In the genomic region with DNA sequence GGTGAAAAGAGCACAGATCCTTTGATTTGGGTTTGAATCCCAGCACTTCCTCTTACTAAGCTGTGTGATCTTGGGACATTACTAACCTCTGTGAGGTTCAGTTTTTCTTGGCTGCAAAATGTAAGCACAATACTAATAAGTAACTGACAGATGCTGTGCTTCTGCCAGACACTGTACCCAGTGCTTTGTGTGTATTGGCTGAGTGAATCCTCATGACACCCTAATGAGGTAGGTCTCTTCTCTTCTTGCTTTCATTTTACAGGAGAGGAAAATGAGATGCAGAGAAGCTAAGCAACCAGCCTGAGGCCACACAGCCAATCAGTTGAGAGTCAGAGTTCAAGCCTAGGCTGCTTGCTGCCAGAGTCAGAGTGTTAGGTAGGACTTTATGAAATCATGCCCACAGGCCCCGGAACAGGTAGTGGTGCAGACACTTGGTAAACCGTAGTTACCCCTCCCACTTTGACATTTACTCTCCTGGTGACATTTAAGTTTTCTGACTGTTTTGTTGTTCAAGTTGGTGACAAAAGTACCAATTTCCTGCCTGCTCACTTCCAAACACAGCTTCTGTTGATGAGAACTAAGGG, we compare ENCODE assay signal across 8 cellular contexts. TPM values are rescaled to one million over a fixed set of nuclear protein-coding genes. Genes with fewer than 3 reads are reported as not detected.
DNase-seq lines count a peak whose midpoint lies in the region; ATAC-seq and TF ChIP-seq lines count a peak whose summit lies in the region.

No MANE protein-coding gene starts in this region.

- H3K27ac ChIP-seq in PC-3 (ENCODE audit: low read length) (no peak overlapping the region), tibial nerve (peak overlapping the region in 3 of 4 donors; percentile 46 to 56 (median 50)), RWPE1 (no peak overlapping the region), WERI-Rb-1 (no peak overlapping the region)

- peaks cover 69% of the 10 kb centered on the region for H3K4me1 Mint-ChIP-seq in activated naive CD8-positive, alpha-beta T cell treated with anti-CD3 and anti-CD28 coated beads for 36 hours

- no peak for TF ChIP-seq CTCF in PC-3 (conservative IDR thresholded peaks at IDR 0.05; ENCODE audit: low read depth, low read length)
- no peak for TF ChIP-seq CTCF in tibial nerve (IDR thresholded peaks at IDR 0.05)
- TF ChIP-seq CTCF in RWPE1 (conservative IDR thresholded peaks at IDR 0.05; ENCODE audit: low read depth): no peak
- no peak for TF ChIP-seq CTCF in WERI-Rb-1 (IDR thresholded peaks at IDR 0.05; ENCODE audit: low read depth, low read length)

- H3K9me3 ChIP-seq in PC-3 (ENCODE audit: low read length) (no peaks in the 10 kb centered on the region), tibial nerve (no peaks in the 10 kb centered on the region), WERI-Rb-1 (ENCODE audit: severe bottlenecking) (no peaks in the 10 kb centered on the region)

- H4K20me1 ChIP-seq in PC-3 (ENCODE audit: low read length): no peaks in the 10 kb centered on the region

- POLR2A ChIA-PET in PC-3 (lab: Charles Lee; ENCODE audit: unreplicated experiment): no interaction called here
- POLR2A ChIA-PET in RWPE1 (lab: Yijun Ruan, JAX; ENCODE audit: low non-redundant PET): interaction anchor here (0.6 kb wide), 1 partner anchor 59 kb away, joined by 3 read pairs; no protein-coding TSS in a partner anchor

- no peaks in the 10 kb centered on the region for H3K9me3 Mint-ChIP-seq in activated naive CD8-positive, alpha-beta T cell treated with anti-CD3 and anti-CD28 coated beads for 36 hours

- DNase-seq in PC-3: no peak
- peak; percentile 80 for DNase-seq in activated naive CD8-positive, alpha-beta T cell treated with anti-CD3 and anti-CD28 coated beads for 36 hours
- DNase-seq in lung microvascular endothelial cell (ENCODE audit: low read depth in 2 of 2): peak; percentile 57 to 63
- no peak for DNase-seq in tibial nerve (ENCODE audit: low spot score in 2 of 2)
- DNase-seq in RWPE1 (ENCODE audit: low spot score): no peak
- no peak for DNase-seq in WERI-Rb-1

- no peak overlapping the region for H3K4me2 ChIP-seq in PC-3 (ENCODE audit: low read length)

- H3K27me3 Mint-ChIP-seq in activated naive CD8-positive, alpha-beta T cell treated with anti-CD3 and anti-CD28 coated beads for 36 hours: no peaks in the 10 kb centered on the region

- H3K9me2 ChIP-seq in PC-3 (replicated peaks; ENCODE audit: low read length): no peaks in the 10 kb centered on the region

- intact Hi-C loops in PC-3 (cut with micrococcal nuclease): no loop called here

- CTCF ChIA-PET in PC-3 (lab: Charles Lee): no interaction called here
- CTCF ChIA-PET in RWPE1 (lab: Yijun Ruan, JAX): no interaction called here

- no peaks in the 10 kb centered on the region for H3F3A ChIP-seq in PC-3 (ENCODE audit: low read length, unreplicated experiment)

- H3K36me3 ChIP-seq in PC-3 (ENCODE audit: low read depth, low read length) (no peaks in the 10 kb centered on the region), tibial nerve (no peaks in the 10 kb centered on the region), WERI-Rb-1 (no peaks in the 10 kb centered on the region)

- H3K4me3 Mint-ChIP-seq in activated naive CD8-positive, alpha-beta T cell treated with anti-CD3 and anti-CD28 coated beads for 36 hours: peak overlapping the region; percentile 65

- no peak for TF ChIP-seq POLR2A in tibial nerve (IDR thresholded peaks at IDR 0.05)

- H2AFZ ChIP-seq in PC-3 (ENCODE audit: low read length): no peak overlapping the region

- H3K4me1 ChIP-seq in PC-3 (ENCODE audit: insufficient read depth, low read length): peaks cover 16% of the 10 kb centered on the region
- peaks cover 4 to 96% (median 52%) of the 10 kb centered on the region in 4 donors for H3K4me1 ChIP-seq in tibial nerve

- peaks cover 89% of the 10 kb centered on the region for H3K79me2 ChIP-seq in PC-3 (ENCODE audit: low read length)

- H3K4me3 ChIP-seq in PC-3 (ENCODE audit: low read length) (no peak overlapping the region), tibial nerve (no peak overlapping the region), WERI-Rb-1 (ENCODE audit: low read depth, low read length) (no peak overlapping the region)

- ATAC-seq in GM18502 (IDR thresholded peaks at IDR 0.05; ENCODE audit: poor library complexity, unreplicated experiment) (peak; percentile 64), HG02763 (IDR thresholded peaks at IDR 0.05; ENCODE audit: unreplicated experiment) (peak; percentile 66), PC-3 (peak; percentile 25)

- 62 to 66% methylated on average over 2 of the region's 2 CpGs for WGBS in tibial nerve, 2 donors

- H3K27me3 ChIP-seq in PC-3 (ENCODE audit: low read length): no peaks in the 10 kb centered on the region
- H3K27me3 ChIP-seq in tibial nerve: no peaks in the 10 kb centered on the region
- H3K27me3 ChIP-seq in WERI-Rb-1 (ENCODE audit: insufficient read depth, low read depth, severe bottlenecking): no peaks in the 10 kb centered on the region

- peak in 1 of 2 donors; percentile 45 for TF ChIP-seq EP300 in tibial nerve (IDR thresholded peaks at IDR 0.05)

- no TSS peak for BruUV-seq in PC-3 (replicated peaks; lab: Mats Ljungman, UMichigan)

- peak overlapping the region; percentile 93 for H3K27ac Mint-ChIP-seq in activated naive CD8-positive, alpha-beta T cell treated with anti-CD3 and anti-CD28 coated beads for 36 hours

- no peak overlapping the region for H3K9ac ChIP-seq in PC-3 (ENCODE audit: low read length)

- peaks cover 9% of the 10 kb centered on the region for H3K36me3 Mint-ChIP-seq in activated naive CD8-positive, alpha-beta T cell treated with anti-CD3 and anti-CD28 coated beads for 36 hours

RNA-seq across cellular contexts. Expression of gene PTPRJ, which starts 21.2 kb away (rescaled TPM):
- total RNA-seq in PC-3 (2014; rRNA removed) (10.5 and 12.8 TPM in 2 replicates), lung microvascular endothelial cell (under 0.01 and 0.65 TPM in 2 replicates), tibial nerve (10 to 100 TPM; 20.5 to 24.3 (median 22.3) TPM)
- 10 to 100 TPM; 11.8 to 13.1 TPM for total RNA-seq in activated naive CD8-positive, alpha-beta T cell treated with anti-CD3 and anti-CD28 coated beads for 36 hours

Comparison
In these comparisons a context has a peak if more than half of its experiments do, and no peak if none do; other contexts are left out.
1. DNase-seq: peak in activated naive CD8-positive, alpha-beta T cell treated with anti-CD3 and anti-CD28 coated beads for 36 hours (single experiment) and lung microvascular endothelial cell (2 of 2); none in PC-3 (single experiment), tibial nerve (0 of 2), RWPE1 (single experiment) and WERI-Rb-1 (single experiment).
2. H3K27ac ChIP-seq: peak in tibial nerve (3 of 4); none in PC-3 (single experiment), RWPE1 (single experiment) and WERI-Rb-1 (single experiment).
3. Peak in every context shown above with its lines, with median percentiles within 50 percentile points of each other: ATAC-seq.